ENCODE assay signal across 25 cellular contexts in genomic region chr22:33844273-33844672, GRCh38.
DNase-seq lines count a peak whose midpoint lies in the region; ATAC-seq and TF ChIP-seq lines count a peak whose summit lies in the region.
"Had no signal": no experiment of that assay in that cellular context is flagged by ENCODE, and none has a peak within 500 bp of the region (broad histone marks: within the 10 kb centered on the region; RNA-seq: fewer than 3 reads in every experiment).

No MANE protein-coding gene starts in this region.

- intact Hi-C loops in left lung (cut with DNase I): no loop called here

- no peak overlapping the region for H3K27ac ChIP-seq in left lung
- H3K27ac ChIP-seq: neural progenitor cell, sigmoid colon, suprapubic skin had no signal

- H3K36me3 Mint-ChIP-seq in WTC11: peaks cover 22% of the 10 kb centered on the region
- H3K36me3 Mint-ChIP-seq: activated CD8-positive, alpha-beta memory T cell treated with anti-CD3 and anti-CD28 coated beads, Interleukin-2, amount 10 ng/mL, durations not matched to agents 7 days and 5 days; memory B cell had no signal

- DNase-seq in NCI-H510A treated with DMSO at 0.1 percent for 48 hours (lab: John Stamatoyannopoulos, UW) (peak; percentile 44), NCI-H510A (lab: John Stamatoyannopoulos, UW) (no peak), H4 (ENCODE audit: low spot score) (peak; percentile 7), WTC11 (ENCODE audit: low spot score) (no peak), left lung (no peak), AG20443 (ENCODE audit: low spot score) (no peak), HuH-7.5 (ENCODE audit: low spot score) (no peak)
- DNase-seq: activated B cell treated with CpG ODN at 0.5 μM for 24 hours; activated CD4-positive, alpha-beta T cell treated with anti-CD3 and anti-CD28 coated beads, Interleukin-2, amount 50 U/mL, for 1 hour; activated CD8-positive, alpha-beta memory T cell treated with anti-CD3 and anti-CD28 coated beads, Interleukin-2, amount 10 ng/mL, durations not matched to agents 7 days and 5 days; activated naive CD4-positive, alpha-beta T cell treated with Interleukin-2 at 50 U/mL for 16 hours; activated T-cell treated with anti-CD3 and anti-CD28 coated beads, Interleukin-2, amount 50 U/mL, for 72 hours; HFFc6; NCI-H1105 treated with DMSO at 0.1 percent for 48 hours; NCI-H2081; NK-92 treated with Interleukin-12 subunit alpha and Interleukin-12 subunit beta, amount 100 ng/mL, for 24 hours; SIG-M5; sigmoid colon; stimulated activated naive CD4-positive, alpha-beta T cell; SW 1271 had no signal

- ATAC-seq in WTC11 (peak; percentile 65), left lung (peak; percentile 75), HG03196 (IDR thresholded peaks at IDR 0.05; ENCODE audit: unreplicated experiment) (no peak)
- ATAC-seq: activated CD8-positive, alpha-beta memory T cell treated with anti-CD3 and anti-CD28 coated beads, Interleukin-2, amount 10 ng/mL, durations not matched to agents 7 days and 5 days; activated T-cell treated with anti-CD3 and anti-CD28 coated beads, Interleukin-2, amount 50 U/mL, for 72 hours had no signal

- peak overlapping the region; percentile 70 for H3K27ac Mint-ChIP-seq in WTC11
- H3K27ac Mint-ChIP-seq: activated B cell treated with CpG ODN at 0.5 μM for 24 hours; activated CD8-positive, alpha-beta memory T cell treated with anti-CD3 and anti-CD28 coated beads, Interleukin-2, amount 10 ng/mL, durations not matched to agents 7 days and 5 days; activated T-cell treated with anti-CD3 and anti-CD28 coated beads, Interleukin-2, amount 50 U/mL, for 72 hours; brain; HFFc6; memory B cell; neural progenitor cell had no signal

- no peaks in the 10 kb centered on the region for H3K27me3 Mint-ChIP-seq in WTC11 (ENCODE audit: low read depth)
- H3K27me3 Mint-ChIP-seq: activated B cell treated with CpG ODN at 0.5 μM for 24 hours; activated CD8-positive, alpha-beta memory T cell treated with anti-CD3 and anti-CD28 coated beads, Interleukin-2, amount 10 ng/mL, durations not matched to agents 7 days and 5 days; memory B cell had no signal

- H3K4me1 Mint-ChIP-seq in WTC11: peaks cover 86% of the 10 kb centered on the region
- H3K4me1 Mint-ChIP-seq: activated CD8-positive, alpha-beta memory T cell treated with anti-CD3 and anti-CD28 coated beads, Interleukin-2, amount 10 ng/mL, durations not matched to agents 7 days and 5 days had no signal

- H3K9me3 ChIP-seq in left lung: peaks cover 0 to 9% of the 10 kb centered on the region in 2 donors
- H3K9me3 ChIP-seq: sigmoid colon, suprapubic skin had no signal

- no peak overlapping the region for H3K4me3 Mint-ChIP-seq in WTC11
- H3K4me3 Mint-ChIP-seq: activated B cell treated with CpG ODN at 0.5 μM for 24 hours; activated CD8-positive, alpha-beta memory T cell treated with anti-CD3 and anti-CD28 coated beads, Interleukin-2, amount 10 ng/mL, durations not matched to agents 7 days and 5 days; activated T-cell treated with anti-CD3 and anti-CD28 coated beads, Interleukin-2, amount 50 U/mL, for 72 hours; brain; HFFc6; memory B cell; neural progenitor cell had no signal

- no peak for TF ChIP-seq CTCF in WTC11 (IDR thresholded peaks at IDR 0.05)
- no peak for TF ChIP-seq CTCF in left lung (IDR thresholded peaks at IDR 0.05)

- H3K27me3 ChIP-seq in left lung: no peaks in the 10 kb centered on the region
- H3K27me3 ChIP-seq: neural progenitor cell, sigmoid colon, suprapubic skin had no signal

- H3K4me3 ChIP-seq in left lung: no peak overlapping the region
- H3K4me3 ChIP-seq: neural progenitor cell, sigmoid colon, suprapubic skin had no signal

- CTCF ChIA-PET in WTC11 (lab: Charles Lee): no interaction called here

- H3K9me3 Mint-ChIP-seq in WTC11: peaks cover 22% of the 10 kb centered on the region

- POLR2A ChIA-PET in WTC11 (lab: Charles Lee): no interaction called here

- H3K36me3 ChIP-seq in left lung: no peaks in the 10 kb centered on the region
- H3K36me3 ChIP-seq: neural progenitor cell, sigmoid colon, suprapubic skin had no signal

- no peaks in the 10 kb centered on the region for H3K4me1 ChIP-seq in left lung
- H3K4me1 ChIP-seq: suprapubic skin had no signal

TF ChIP-seq in WTC11, 78 proteins besides CTCF, POLR2A, EP300 and RAD21:
- 0 out of 2 replicates have a peak, but pooled peaks have one; percentile 41 for TF ChIP-seq ZNF532 (CRISPR knock-in tag; IDR thresholded peaks at IDR 0.05; ENCODE audit: borderline replicate concordance)
- peak; percentile 42; the same call in 1 of the 2 replicates for TF ChIP-seq TEAD4 (CRISPR knock-in tag; IDR thresholded peaks at IDR 0.05)
- TF ChIP-seq E2F5 (CRISPR knock-in tag; IDR thresholded peaks at IDR 0.05): no peak

Comparison
In these comparisons a context has a peak if more than half of its experiments do, and no peak if none do; other contexts are left out.
1. DNase-seq: peak in NCI-H510A treated with DMSO at 0.1 percent for 48 hours (single experiment) and H4 (single experiment); none in NCI-H510A (single experiment), WTC11 (single experiment), left lung (0 of 2), AG20443 (single experiment) and HuH-7.5 (single experiment).